In the genomic region with DNA sequence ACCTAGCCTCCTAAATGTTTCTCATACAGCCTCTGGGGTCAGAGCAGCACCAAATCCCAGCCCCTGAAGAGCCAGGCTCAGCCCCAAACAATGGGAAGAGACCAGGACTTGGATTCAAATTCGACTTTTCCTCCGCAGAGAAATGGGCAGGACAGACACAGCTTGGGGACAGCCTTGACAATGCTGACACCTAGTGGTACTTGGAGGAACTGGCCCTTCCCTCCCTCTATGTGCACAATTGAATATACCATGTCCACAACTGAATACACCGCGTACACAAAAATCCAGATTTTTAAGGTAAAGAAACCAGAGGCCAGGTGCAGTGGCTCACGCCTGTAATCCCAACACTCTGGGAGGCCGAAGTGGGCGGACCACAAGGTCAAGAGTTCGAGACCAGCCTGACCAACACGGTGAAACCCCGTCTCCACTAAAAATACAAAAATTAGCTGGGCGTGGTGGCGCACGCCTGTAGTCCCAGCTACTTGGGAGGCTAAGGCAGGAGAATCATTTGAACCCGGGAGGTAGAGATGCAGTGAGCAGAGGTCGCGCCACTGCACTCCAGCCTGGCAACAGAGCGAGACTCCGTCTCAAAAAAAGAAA, we compare ENCODE assay signal across 8 cellular contexts. TPM values are rescaled to one million over a fixed set of nuclear protein-coding genes. Genes with fewer than 3 reads are reported as not detected.
DNase-seq lines count a peak whose midpoint lies in the region; ATAC-seq and TF ChIP-seq lines count a peak whose summit lies in the region.
"Not testable (repeated sequence)": the region's sequence is repeated elsewhere in the genome, so short reads cannot be mapped to it uniquely, and the experiment has no call there.

No MANE protein-coding gene starts in this region.

- H3K4me3 ChIP-seq in MM.1S (ENCODE audit: low read length); PC-9; gastrocnemius medialis; aorta (ENCODE audit: low read length in 2 of 2): not testable (repeated sequence)

- H3K79me2 ChIP-seq in MM.1S (ENCODE audit: low read length); PC-9 (ENCODE audit: low read depth): not testable (repeated sequence)

- not testable (repeated sequence) for H3K9ac ChIP-seq in MM.1S (ENCODE audit: low read length)

- POLR2A ChIA-PET in PC-9 (lab: Charles Lee; ENCODE audit: unreplicated experiment); activated CD8-positive, alpha-beta T cell treated with anti-CD3 and anti-CD28 coated beads, Interleukin-2, amount 10 ng/mL, durations not matched to agents 7 days and 5 days (lab: Charles Lee): not testable (repeated sequence)

- peaks cover 53% of the 10 kb centered on the region for H3K27me3 ChIP-seq in MM.1S (replicated peaks; ENCODE audit: insufficient read depth, low read length)
- H3K27me3 ChIP-seq in PC-9 (ENCODE audit: insufficient read depth, low read depth): peaks cover 16% of the 10 kb centered on the region; the same call in 1 of the 2 replicates
- H3K27me3 ChIP-seq in gastrocnemius medialis; aorta (ENCODE audit: control insufficient read depth in 1 of 2, insufficient read depth in 2 of 2, low read length in 1 of 2): not testable (repeated sequence)

- 49 to 54% methylated on average over 18 of the region's 18 CpGs for WGBS in aorta, 2 donors

- not testable (repeated sequence) for H3F3A ChIP-seq in MM.1S (ENCODE audit: insufficient read depth, low read length); PC-9 (ENCODE audit: insufficient read depth, low read depth)

- BruUV-seq in PC-9 (replicated peaks; lab: Mats Ljungman, UMichigan): not testable (repeated sequence)

- H3K4me1 ChIP-seq in MM.1S (ENCODE audit: low read length); PC-9 (replicated peaks; ENCODE audit: insufficient read depth); gastrocnemius medialis; aorta (ENCODE audit: control insufficient read depth in 1 of 2, insufficient read depth in 2 of 2, low read length in 2 of 2): not testable (repeated sequence)

- not testable (repeated sequence) for H3K27me3 Mint-ChIP-seq in activated CD8-positive, alpha-beta T cell treated with anti-CD3 and anti-CD28 coated beads, Interleukin-2, amount 10 ng/mL, durations not matched to agents 7 days and 5 days (ENCODE audit: low read depth)
- peaks cover 18% of the 10 kb centered on the region for H3K27me3 Mint-ChIP-seq in chondrocyte (ENCODE audit: low read depth)

- not testable (repeated sequence) for H3K36me3 Mint-ChIP-seq in activated CD8-positive, alpha-beta T cell treated with anti-CD3 and anti-CD28 coated beads, Interleukin-2, amount 10 ng/mL, durations not matched to agents 7 days and 5 days (ENCODE audit: low read depth); chondrocyte (ENCODE audit: low read depth)

- not testable (repeated sequence) for H3K9me3 Mint-ChIP-seq in activated CD8-positive, alpha-beta T cell treated with anti-CD3 and anti-CD28 coated beads, Interleukin-2, amount 10 ng/mL, durations not matched to agents 7 days and 5 days (ENCODE audit: insufficient read depth); chondrocyte (ENCODE audit: low read depth)

- not testable (repeated sequence) for H3K9me3 ChIP-seq in MM.1S (replicated peaks; ENCODE audit: insufficient read depth, low read length); PC-9 (ENCODE audit: insufficient read depth, low read depth); gastrocnemius medialis; aorta (ENCODE audit: control insufficient read depth, low read length)

- ATAC-seq in activated CD8-positive, alpha-beta T cell treated with anti-CD3 and anti-CD28 coated beads, Interleukin-2, amount 10 ng/mL, durations not matched to agents 7 days and 5 days: peak; percentile 69
- ATAC-seq in gastrocnemius medialis: peak; percentile 83 to 86
- ATAC-seq in aorta (ENCODE audit: low FRiP score): peak; percentile 85

- H3K4me3 Mint-ChIP-seq in activated CD8-positive, alpha-beta T cell treated with anti-CD3 and anti-CD28 coated beads, Interleukin-2, amount 10 ng/mL, durations not matched to agents 7 days and 5 days; chondrocyte (ENCODE audit: unreplicated experiment): not testable (repeated sequence)

- H3K36me3 ChIP-seq in MM.1S (replicated peaks; ENCODE audit: insufficient read depth, low read length); PC-9 (ENCODE audit: low read depth); gastrocnemius medialis; aorta (ENCODE audit: control insufficient read depth in 1 of 2, insufficient read depth in 2 of 2, low read length in 1 of 2): not testable (repeated sequence)

- H3K27ac ChIP-seq in MM.1S (ENCODE audit: low read length); PC-9; gastrocnemius medialis; aorta (ENCODE audit: low read depth in 1 of 2, low read length in 2 of 2): not testable (repeated sequence)

- H3K4me2 ChIP-seq in MM.1S (ENCODE audit: low read depth, low read length); PC-9: not testable (repeated sequence)

- H3K4me1 Mint-ChIP-seq in activated CD8-positive, alpha-beta T cell treated with anti-CD3 and anti-CD28 coated beads, Interleukin-2, amount 10 ng/mL, durations not matched to agents 7 days and 5 days (ENCODE audit: low read depth); chondrocyte (ENCODE audit: low read depth): not testable (repeated sequence)

- not testable (repeated sequence) for H2AFZ ChIP-seq in MM.1S (ENCODE audit: low read length); PC-9

- TF ChIP-seq CTCF in MM.1S (IDR thresholded peaks at IDR 0.05; ENCODE audit: low read length) (peak; percentile 95), PC-9 (conservative IDR thresholded peaks at IDR 0.05) (peak; percentile 88), chondrocyte (IDR thresholded peaks at IDR 0.05) (peak; percentile 90), gastrocnemius medialis (IDR thresholded peaks at IDR 0.05 in 4 of 5, conservative IDR thresholded peaks at IDR 0.05 in 1 of 5) (peak; percentile 90 to 97 (median 94))

- not testable (repeated sequence) for H3K9me2 ChIP-seq in MM.1S (replicated peaks; ENCODE audit: insufficient read depth, low read length); PC-9 (ENCODE audit: insufficient read depth)

- H3K27ac Mint-ChIP-seq in activated CD8-positive, alpha-beta T cell treated with anti-CD3 and anti-CD28 coated beads, Interleukin-2, amount 10 ng/mL, durations not matched to agents 7 days and 5 days; chondrocyte (ENCODE audit: unreplicated experiment): not testable (repeated sequence)

- TF ChIP-seq POLR2A in gastrocnemius medialis (IDR thresholded peaks at IDR 0.05): not testable (repeated sequence)

- DNase-seq in GF-D8 (lab: John Stamatoyannopoulos, UW): peak; percentile 5
- peak; percentile 52 for DNase-seq in MM.1S
- peak in 1 of 2 experiments; percentile 58 for DNase-seq in PC-9
- DNase-seq in activated CD8-positive, alpha-beta T cell treated with anti-CD3 and anti-CD28 coated beads, Interleukin-2, amount 10 ng/mL, durations not matched to agents 7 days and 5 days: peak; percentile 81
- DNase-seq in chondrocyte (ENCODE audit: low spot score): not testable (repeated sequence)
- peak; percentile 54 for DNase-seq in iris pigment epithelial cell (ENCODE audit: low read depth)
- DNase-seq in gastrocnemius medialis: peak; percentile 23 to 53
- DNase-seq in aorta: peak in 1 of 2 donors; percentile 62

- CTCF ChIA-PET in PC-9 (lab: Charles Lee): interaction anchor here (0.7 kb wide), 1 partner anchor 605 kb away, joined by 4 read pairs; no protein-coding TSS in a partner anchor
- CTCF ChIA-PET in activated CD8-positive, alpha-beta T cell treated with anti-CD3 and anti-CD28 coated beads, Interleukin-2, amount 10 ng/mL, durations not matched to agents 7 days and 5 days (lab: Charles Lee): interaction anchor here (0.6 to 8.6 kb wide), 19 partner anchors 9 to 611 kb away, joined by 3 to 84 read pairs (median 4); a partner anchor contains a TSS

- intact Hi-C loops in PC-9 (cut with micrococcal nuclease; ENCODE audit: unreplicated experiment) (loop anchor here (1.0 to 5.0 kb wide), 4 partner anchors 356 to 1130 kb away; a partner anchor contains a TSS), gastrocnemius medialis (cut with DNase I; ENCODE audit: low total_unique reads) (loop anchor here (1.0 to 5.0 kb wide), 4 partner anchors 164 to 605 kb away; a partner anchor contains a TSS), aorta (cut with DNase I) (loop anchor here (2.0 to 5.0 kb wide), 3 partner anchors 400 to 605 kb away; no protein-coding TSS in a partner anchor)

- not testable (repeated sequence) for H4K20me1 ChIP-seq in MM.1S (ENCODE audit: insufficient read depth, low read length); PC-9 (ENCODE audit: insufficient read depth)

- in situ Hi-C loops in gastrocnemius medialis (cut with MboI; ENCODE audit: low sequenced_read_pairs in 4 of 4): loop anchor here (5.0 to 25.0 kb wide), 7 partner anchors 305 to 608 kb away; a partner anchor contains a TSS

RNA-seq across cellular contexts. Expression of a gene that starts 11.7 kb away (rescaled TPM):
- total RNA-seq in PC-9 (2021) (40.3 and 74.0 TPM in 2 replicates), chondrocyte (1.2 to 1.6 TPM (median 1.2 TPM) in 3 replicates), gastrocnemius medialis (10 to 100 TPM in 1 of 4 donors, 1 to 10 TPM in 3; 2.0 to 20.8 (median 4.8) TPM), aorta (1 to 10 TPM; 1.7 to 9.8 TPM)
- total RNA-seq in activated CD8-positive, alpha-beta T cell treated with anti-CD3 and anti-CD28 coated beads, Interleukin-2, amount 10 ng/mL, durations not matched to agents 7 days and 5 days: 1 to 10 TPM; 5.6 to 6.0 TPM
- 1 to 10 TPM in 1 of 2 donors, under 1 TPM in 1; 0.87 to 7.3 TPM for polyA plus RNA-seq in aorta

RNA-seq across cellular contexts. Expression of a gene that starts 12.2 kb away (rescaled TPM):
- 31.9 and 32.4 TPM in 2 replicates for total RNA-seq in PC-9 (2021)
- total RNA-seq in activated CD8-positive, alpha-beta T cell treated with anti-CD3 and anti-CD28 coated beads, Interleukin-2, amount 10 ng/mL, durations not matched to agents 7 days and 5 days: 10 to 100 TPM; 39.7 to 42.3 TPM
- 15.7 to 17.5 TPM (median 16.5 TPM) in 3 replicates for total RNA-seq in chondrocyte
- 1 to 10 TPM; 1.7 to 9.4 (median 5.4) TPM for total RNA-seq in gastrocnemius medialis
- 10 to 100 TPM; 10.4 to 29.0 TPM for total RNA-seq in aorta
- 10 to 100 TPM; 13.1 to 40.6 TPM for polyA plus RNA-seq in aorta

RNA-seq across cellular contexts. Expression of a gene that starts 21.5 kb away (rescaled TPM):
- 4.4 and 7.1 TPM in 2 replicates for total RNA-seq in PC-9 (2021)
- 10 to 100 TPM; 61.6 to 62.2 TPM for total RNA-seq in activated CD8-positive, alpha-beta T cell treated with anti-CD3 and anti-CD28 coated beads, Interleukin-2, amount 10 ng/mL, durations not matched to agents 7 days and 5 days
- 8.5 to 10.1 TPM (median 9.2 TPM) in 3 replicates for total RNA-seq in chondrocyte
- total RNA-seq in gastrocnemius medialis: 10 to 100 TPM; 15.7 to 34.4 (median 25.5) TPM
- total RNA-seq in aorta: 1 to 10 TPM; 4.1 to 7.5 TPM
- 10 to 100 TPM; 11.4 to 12.1 TPM for polyA plus RNA-seq in aorta

RNA-seq across cellular contexts. Expression of a gene that starts 38.4 kb away (rescaled TPM):
- 52.9 and 58.9 TPM in 2 replicates for total RNA-seq in PC-9 (2021)
- total RNA-seq in activated CD8-positive, alpha-beta T cell treated with anti-CD3 and anti-CD28 coated beads, Interleukin-2, amount 10 ng/mL, durations not matched to agents 7 days and 5 days: 100 to 1,000 TPM; 127 to 129 TPM
- total RNA-seq in chondrocyte: 31.8 to 33.6 TPM (median 32.1 TPM) in 3 replicates
- total RNA-seq in gastrocnemius medialis: 10 to 100 TPM; 41.2 to 57.4 (median 46.9) TPM
- 10 to 100 TPM; 23.4 to 24.1 TPM for total RNA-seq in aorta
- polyA plus RNA-seq in aorta: 10 to 100 TPM; 25.2 to 41.8 TPM

RNA-seq across cellular contexts. Expression of a gene that starts 49.0 kb away (rescaled TPM):
- not detected in 2 replicates for total RNA-seq in PC-9 (2021)
- 1 to 10 TPM; 7.1 to 7.7 TPM for total RNA-seq in activated CD8-positive, alpha-beta T cell treated with anti-CD3 and anti-CD28 coated beads, Interleukin-2, amount 10 ng/mL, durations not matched to agents 7 days and 5 days
- total RNA-seq in chondrocyte: 0.17 to 0.29 TPM (median 0.18 TPM) in 3 replicates
- total RNA-seq in gastrocnemius medialis: not detected
- total RNA-seq in aorta: under 1 TPM in 1 of 2 donors, not detected in 1; 0.21 TPM
- polyA plus RNA-seq in aorta: under 1 TPM in 1 of 2 donors, not detected in 1; 0.03 TPM
